ENCODE assay signal across 27 cellular contexts in the genomic region with DNA sequence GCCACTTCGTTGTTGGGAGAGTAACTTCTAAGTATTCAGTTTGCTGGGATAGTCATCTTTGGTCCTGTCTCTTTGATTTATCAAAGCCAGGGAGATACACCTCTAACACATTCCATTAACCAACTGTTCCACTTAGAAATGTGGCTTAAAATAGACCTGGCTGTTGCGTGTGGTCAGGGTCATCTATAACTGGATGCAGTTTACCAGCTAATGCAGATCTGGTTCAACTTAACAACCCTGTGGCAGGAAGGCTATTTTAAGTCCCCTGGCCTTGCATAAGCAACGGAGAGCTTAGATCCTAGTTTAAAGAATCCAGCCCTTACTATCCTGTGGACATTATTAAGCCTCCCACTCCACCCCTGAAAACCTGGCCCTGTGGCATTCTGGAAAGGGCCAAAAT. TPM values are rescaled to one million over a fixed set of nuclear protein-coding genes. Genes with fewer than 3 reads are reported as not detected.
DNase-seq lines count a peak whose midpoint lies in the region; ATAC-seq and TF ChIP-seq lines count a peak whose summit lies in the region.
"Had no signal": no experiment of that assay in that cellular context is flagged by ENCODE, and none has a peak within 500 bp of the region (broad histone marks: within the 10 kb centered on the region; RNA-seq: fewer than 3 reads in every experiment).

No MANE protein-coding gene starts in this region.

- TF ChIP-seq CTCF in NB4 (IDR thresholded peaks at IDR 0.05; ENCODE audit: low read depth, low read length): no peak

- no peak for TF ChIP-seq POLR2A in NB4 (IDR thresholded peaks at IDR 0.05; ENCODE audit: extremely low read depth, insufficient read length)

- peaks cover 0 to 66% of the 10 kb centered on the region in 2 experiments for H3K36me3 ChIP-seq in mesenchymal stem cell (ENCODE audit: control insufficient read depth in 1 of 2, insufficient read depth in 2 of 2, low read depth in 1 of 2, low read length in 2 of 2)
- no peaks in the 10 kb centered on the region; the same call in 1 of the 2 replicates for H3K36me3 ChIP-seq in H7 (replicated peaks; ENCODE audit: control insufficient read depth, insufficient read depth, low read length)
- H3K36me3 ChIP-seq: BE2C had no signal

- H2AFZ ChIP-seq in mesenchymal stem cell (ENCODE audit: low read depth, low read length): no peak overlapping the region

- no peak overlapping the region for H4K91ac ChIP-seq in mesenchymal stem cell (ENCODE audit: low read length)

- DNase-seq in EH (ENCODE audit: low read depth) (peak; percentile 51), NB4 (ENCODE audit: low read depth) (peak; percentile 4), amniotic epithelial cell (ENCODE audit: low read depth) (peak; percentile 27), mesenchymal stem cell (peak; percentile 78), H7 (no peak)
- no peak for DNase-seq in activated CD8-positive, alpha-beta memory T cell treated with anti-CD3 and anti-CD28 coated beads for 24 hours
- DNase-seq in stimulated activated CD4-positive, alpha-beta T cell treated with anti-CD3 and anti-CD28 coated beads, Interleukin-1b, Interleukin-23, amount 100 ng/mL, for 48 hours: no peak
- DNase-seq: activated CD8-positive, alpha-beta memory T cell treated with anti-CD3 and anti-CD28 coated beads, Interleukin-2, amount 50 U/mL, for 4 hours; BE2C; DMS79; H9; kidney glomerular epithelial cell; mammary epithelial cell; NCI-H1092 treated with DMSO at 0.1 percent for 48 hours; NCI-H187 treated with DMSO at 0.1 percent for 48 hours; NCI-H2227 treated with DMSO at 0.1 percent for 48 hours; NCI-H774; small intestine; stimulated activated CD4-positive, alpha-beta T cell treated with anti-CD3 and anti-CD28 coated beads, Interleukin-2, amount 100 ng/mL, for 24 hours; upper lobe of left lung had no signal

- no peak overlapping the region for H2BK5ac ChIP-seq in mesenchymal stem cell (ENCODE audit: low read depth, low read length, poor library complexity, severe bottlenecking)

- H4K8ac ChIP-seq in mesenchymal stem cell (ENCODE audit: low read length): no peak overlapping the region

- no peak overlapping the region for H3K9ac ChIP-seq in mesenchymal stem cell (ENCODE audit: low read length)

- no peak overlapping the region for H2BK12ac ChIP-seq in mesenchymal stem cell (ENCODE audit: low read length in 2 of 2)

- no peak overlapping the region for H2BK15ac ChIP-seq in mesenchymal stem cell (ENCODE audit: low read depth, poor library complexity, severe bottlenecking)

- no peaks in the 10 kb centered on the region for H3K4me1 ChIP-seq in mesenchymal stem cell (ENCODE audit: control insufficient read depth, insufficient read depth, low read depth, low read length)
- H3K4me1 ChIP-seq: A549, ascending aorta, BE2C, upper lobe of left lung had no signal

- H2AK5ac ChIP-seq in mesenchymal stem cell (ENCODE audit: low read length, severe bottlenecking): no peak overlapping the region

- H3K27me3 ChIP-seq in mesenchymal stem cell (ENCODE audit: control insufficient read depth in 1 of 2, insufficient read depth in 1 of 2, low read length in 2 of 2): no peaks in the 10 kb centered on the region
- H3K27me3 ChIP-seq in H7 (ENCODE audit: control insufficient read depth, insufficient read depth, low read length): no peaks in the 10 kb centered on the region
- H3K27me3 ChIP-seq: ascending aorta, BE2C, upper lobe of left lung had no signal

- no peak overlapping the region for H3K4me2 ChIP-seq in mesenchymal stem cell (ENCODE audit: low read length, poor library complexity, severe bottlenecking)
- H3K4me2 ChIP-seq: A549 had no signal

- H2BK120ac ChIP-seq in mesenchymal stem cell (ENCODE audit: low read depth, low read length): no peak overlapping the region

- no peak overlapping the region for H3K27ac ChIP-seq in mesenchymal stem cell (ENCODE audit: low read length, poor library complexity, severe bottlenecking)
- H3K27ac ChIP-seq: A549, ascending aorta, SK-N-MC, upper lobe of left lung had no signal

- ATAC-seq in HG03135 (IDR thresholded peaks at IDR 0.05; ENCODE audit: unreplicated experiment): no peak
- ATAC-seq: A549; activated naive CD4-positive, alpha-beta T cell treated with anti-CD3 and anti-CD28 coated beads, Interleukin-2, amount 50 U/mL, for 72 hours; Panc1; WTC11 had no signal

- 41% methylated on average over 2 of the region's 3 CpGs for WGBS in mesenchymal stem cell

- no peak overlapping the region for H3K4me3 ChIP-seq in NB4 (ENCODE audit: low read depth, low read length)
- no peak overlapping the region for H3K4me3 ChIP-seq in mesenchymal stem cell (ENCODE audit: insufficient read depth in 1 of 2, low read depth in 1 of 2, low read length in 2 of 2)
- no peak overlapping the region for H3K4me3 ChIP-seq in H7 (ENCODE audit: insufficient read depth, low read depth, low read length)
- H3K4me3 ChIP-seq: A549, ascending aorta, SK-N-MC, upper lobe of left lung had no signal

- H3K9me3 ChIP-seq in mesenchymal stem cell (ENCODE audit: control insufficient read depth, low read length): peaks cover 22% of the 10 kb centered on the region
- H3K9me3 ChIP-seq: BE2C had no signal

- no peak overlapping the region for H3K4ac ChIP-seq in mesenchymal stem cell (ENCODE audit: low read depth in 1 of 2, low read length in 2 of 2)

- no peak overlapping the region for H3K23ac ChIP-seq in mesenchymal stem cell (ENCODE audit: low read length in 2 of 2)

- H3K79me1 ChIP-seq in mesenchymal stem cell (replicated peaks; ENCODE audit: low read length, poor library complexity, severe bottlenecking): no peaks in the 10 kb centered on the region

- H3K14ac ChIP-seq in mesenchymal stem cell (ENCODE audit: low read length in 2 of 2): no peak overlapping the region

- H3K18ac ChIP-seq in mesenchymal stem cell (ENCODE audit: low read depth in 1 of 2, low read length in 2 of 2): peak overlapping the region in 1 of 2 experiments; percentile 34

RNA-seq across cellular contexts. Expression of a gene that starts 28.1 kb away (rescaled TPM):
- polyA plus RNA-seq in mesenchymal stem cell (2013, experiment 1 of 2): 0.32 TPM
- 0.34 TPM for polyA plus RNA-seq in mesenchymal stem cell (2013, experiment 2 of 2)
- not detected in 2 replicates for total RNA-seq in H7 (2014; rRNA removed; shearing (Covaris generic))

RNA-seq across cellular contexts. Expression of a gene that starts 58.0 kb away (rescaled TPM):
- 47.8 TPM for polyA plus RNA-seq in mesenchymal stem cell (2013, experiment 1 of 2)
- 52.9 TPM for polyA plus RNA-seq in mesenchymal stem cell (2013, experiment 2 of 2)
- 25.2 and 29.8 TPM in 2 replicates for total RNA-seq in H7 (2014; rRNA removed; shearing (Covaris generic))

RNA-seq across cellular contexts. Expression of a gene that starts 58.2 kb away (rescaled TPM):
- 6.7 TPM for polyA plus RNA-seq in mesenchymal stem cell (2013, experiment 1 of 2)
- polyA plus RNA-seq in mesenchymal stem cell (2013, experiment 2 of 2): 7.2 TPM
- total RNA-seq in H7 (2014; rRNA removed; shearing (Covaris generic)): 10.8 and 11.2 TPM in 2 replicates

Comparison
In these comparisons a context has a peak if more than half of its experiments do, and no peak if none do; other contexts are left out.
1. DNase-seq: peak in EH (single experiment), NB4 (single experiment), amniotic epithelial cell (single experiment) and mesenchymal stem cell (single experiment); none in activated CD8-positive, alpha-beta memory T cell treated with anti-CD3 and anti-CD28 coated beads for 24 hours (single experiment), H7 (single experiment) and stimulated activated CD4-positive, alpha-beta T cell treated with anti-CD3 and anti-CD28 coated beads, Interleukin-1b, Interleukin-23, amount 100 ng/mL, for 48 hours (single experiment).